ENCODE assay signal across 10 cellular contexts in genomic region chr6:108425428-108425827, GRCh38.
"Had no signal": no experiment of that assay in that cellular context is flagged by ENCODE, and none has a peak within 500 bp of the region (broad histone marks: within the 10 kb centered on the region; RNA-seq: fewer than 3 reads in every experiment).

No MANE protein-coding gene starts in this region.

- FAIRE-seq: HTR-8/SVneo had no signal

- H3K36me3 ChIP-seq: HAP-1 had no signal

- DNase-seq: GM23248, GOT3, H7, HFFc6, Karpas-422, KBM-7 had no signal

- ATAC-seq: HCT116 had no signal

- H3K4me2 ChIP-seq: KMS-11 had no signal

- H3K27ac ChIP-seq: GM23248, KMS-11 had no signal

- H3K4me3 ChIP-seq: GM23248, HAP-1 had no signal

- H3K9me3 ChIP-seq: HAP-1 had no signal

- H3K9ac ChIP-seq: GM23248, KMS-11 had no signal

- H2AFZ ChIP-seq: GM23248 had no signal
